Comparison of ENCODE assay signal across 30 cellular contexts in genomic region chr17:7967751-7968150, GRCh38. TPM values are rescaled to one million over a fixed set of nuclear protein-coding genes. Genes with fewer than 3 reads are reported as not detected.
"Had no signal": no experiment of that assay in that cellular context is flagged by ENCODE, and none has a peak within 500 bp of the region (broad histone marks: within the 10 kb centered on the region; RNA-seq: fewer than 3 reads in every experiment).

No MANE protein-coding gene starts in this region.

- H3K4me3 Mint-ChIP-seq: mesothelial cell of epicardium; naive B cell; natural killer cell; nephron progenitor cell; neural progenitor cell; stimulated activated naive B cell treated with anti-CD40 and anti-IgM and Interleukin-4, amounts not matched to agents 10 μg/mL and 1 μg/mL and 100 μg/mL, for 72 hours; stimulated activated naive CD8-positive, alpha-beta T cell treated with anti-CD3 and anti-CD28 coated beads, Interleukin-15, Interleukin-2, amounts not matched to agents 100 ng/mL and 50 ng/mL, for 24 hours; type B pancreatic cell had no signal

- ATAC-seq: left cardiac atrium; left lung; lower lobe of right lung; natural killer cell; right cardiac atrium; stimulated activated naive B cell treated with anti-CD40 and anti-IgM and Interleukin-4, amounts not matched to agents 10 μg/mL and 1 μg/mL and 100 μg/mL, for 72 hours had no signal

- H3K4me3 ChIP-seq: left lung, lower lobe of right lung, neural progenitor cell, ovary, prostate gland, smooth muscle cell, suprapubic skin, thoracic aorta, tibial nerve, uterus had no signal

- H3K27me3 ChIP-seq: left lung, ovary, suprapubic skin, uterus had no signal

- FAIRE-seq: keratinocyte had no signal

- H3K4me1 ChIP-seq: lower lobe of right lung, neural progenitor cell, prostate gland, tibial nerve, uterus had no signal

- H3K27ac ChIP-seq: left lung, lower lobe of right lung, neural progenitor cell, ovary, prostate gland, suprapubic skin, thoracic aorta, tibial nerve, uterus had no signal

- H3K36me3 Mint-ChIP-seq: mesothelial cell of epicardium; naive B cell; natural killer cell; neural progenitor cell; stimulated activated naive B cell treated with anti-CD40 and anti-IgM and Interleukin-4, amounts not matched to agents 10 μg/mL and 1 μg/mL and 100 μg/mL, for 72 hours; type B pancreatic cell had no signal

- H2AFZ ChIP-seq: neural progenitor cell had no signal

- H3K9me3 Mint-ChIP-seq: mesothelial cell of epicardium; naive B cell; natural killer cell; nephron progenitor cell; stimulated activated naive B cell treated with anti-CD40 and anti-IgM and Interleukin-4, amounts not matched to agents 10 μg/mL and 1 μg/mL and 100 μg/mL, for 72 hours; stimulated activated naive CD8-positive, alpha-beta T cell treated with anti-CD3 and anti-CD28 coated beads, Interleukin-15, Interleukin-2, amounts not matched to agents 100 ng/mL and 50 ng/mL, for 24 hours; type B pancreatic cell had no signal

- H3K9me3 ChIP-seq: left lung, lower lobe of right lung, ovary, prostate gland, suprapubic skin, thoracic aorta, tibial nerve, uterus had no signal

- H3K4me2 ChIP-seq: neural progenitor cell, smooth muscle cell had no signal

- H3K36me3 ChIP-seq: left lung, lower lobe of right lung, neural progenitor cell, ovary, prostate gland, suprapubic skin, thoracic aorta, tibial nerve, uterus had no signal

- H3K27ac Mint-ChIP-seq: mesothelial cell of epicardium; naive B cell; natural killer cell; nephron progenitor cell; neural progenitor cell; stimulated activated naive B cell treated with anti-CD40 and anti-IgM and Interleukin-4, amounts not matched to agents 10 μg/mL and 1 μg/mL and 100 μg/mL, for 72 hours; stimulated activated naive CD8-positive, alpha-beta T cell treated with anti-CD3 and anti-CD28 coated beads, Interleukin-15, Interleukin-2, amounts not matched to agents 100 ng/mL and 50 ng/mL, for 24 hours; type B pancreatic cell had no signal

- DNase-seq: hippocampal formation; kidney glomerular epithelial cell; left cardiac atrium; left lung; lower lobe of right lung; mammary epithelial cell; mesendoderm; naive B cell; natural killer cell; nephron progenitor cell; ovary; posterior cingulate gyrus; retina; right cardiac atrium; stimulated activated CD4-positive, alpha-beta T cell treated with anti-CD3 and anti-CD28 coated beads, Interleukin-1b, Interleukin-23, amount 100 ng/mL, for 48 hours; stimulated activated CD4-positive, alpha-beta T cell treated with anti-CD3 and anti-CD28 coated beads, Interleukin-2, amount 100 ng/mL, for 48 hours; stimulated activated naive B cell treated with anti-CD40 and anti-IgM and Interleukin-4, amounts not matched to agents 10 μg/mL and 1 μg/mL and 100 μg/mL, for 72 hours; uterus had no signal

- H3K9ac ChIP-seq: neural progenitor cell had no signal

- H3K4me1 Mint-ChIP-seq: mesothelial cell of epicardium; naive B cell; natural killer cell; nephron progenitor cell; neural progenitor cell; stimulated activated naive B cell treated with anti-CD40 and anti-IgM and Interleukin-4, amounts not matched to agents 10 μg/mL and 1 μg/mL and 100 μg/mL, for 72 hours had no signal

RNA-seq across cellular contexts. Expression of gene GUCY2D, which starts 34.7 kb away (rescaled TPM):
- total RNA-seq: natural killer cell, skeletal muscle tissue, smooth muscle cell, subcutaneous adipose tissue, suprapubic skin, thoracic aorta had no signal

RNA-seq across cellular contexts. Expression of gene KCNAB3, which starts 38.1 kb away (rescaled TPM):
- total RNA-seq: thoracic aorta had no signal
